Comparison of ENCODE assay signal across 21 cellular contexts in genomic region chr9:6968271-6968670, GRCh38.
DNase-seq lines count a peak whose midpoint lies in the region; ATAC-seq and TF ChIP-seq lines count a peak whose summit lies in the region.
"Had no signal": no experiment of that assay in that cellular context is flagged by ENCODE, and none has a peak within 500 bp of the region (broad histone marks: within the 10 kb centered on the region; RNA-seq: fewer than 3 reads in every experiment).

No MANE protein-coding gene starts in this region.

- H3K9ac ChIP-seq in mesenchymal stem cell (ENCODE audit: low read length): no peak overlapping the region

- H4K8ac ChIP-seq in mesenchymal stem cell (ENCODE audit: low read length): no peak overlapping the region

- H3K4ac ChIP-seq in mesenchymal stem cell (ENCODE audit: low read depth in 1 of 2, low read length in 2 of 2): no peak overlapping the region

- ATAC-seq in HG03097 (IDR thresholded peaks at IDR 0.05; ENCODE audit: low FRiP score, unreplicated experiment) (no peak), GM18858 (IDR thresholded peaks at IDR 0.05; ENCODE audit: unreplicated experiment) (no peak)
- ATAC-seq: CD8-positive, alpha-beta T cell; PC-3; T-helper 17 cell had no signal

- intact Hi-C loops in lower leg skin (cut with DNase I; ENCODE audit: low total_unique reads): no loop called here

- no peak overlapping the region for H3K14ac ChIP-seq in mesenchymal stem cell (ENCODE audit: low read length in 2 of 2)

- H2BK15ac ChIP-seq in mesenchymal stem cell (ENCODE audit: low read depth, poor library complexity, severe bottlenecking): no peak overlapping the region

- no peak for TF ChIP-seq POLR2A in lower leg skin (IDR thresholded peaks at IDR 0.05)

- H2BK120ac ChIP-seq in mesenchymal stem cell (ENCODE audit: low read depth, low read length): no peak overlapping the region

- no CpG with 5 or more reads among the region's 3 CpGs for whole genome bisulfite sequencing in mesenchymal stem cell
- WGBS in lower leg skin, 2 donors: 41 to 49% methylated on average over 3 of the region's 3 CpGs

- H4K91ac ChIP-seq in mesenchymal stem cell (ENCODE audit: low read length): no peak overlapping the region

- H2AK5ac ChIP-seq in mesenchymal stem cell (ENCODE audit: low read length, severe bottlenecking): no peak overlapping the region

- TF ChIP-seq CTCF in VCaP (conservative IDR thresholded peaks at IDR 0.05): no peak
- TF ChIP-seq CTCF in fibroblast of mammary gland (conservative IDR thresholded peaks at IDR 0.05; ENCODE audit: control insufficient read depth, insufficient read depth, low read depth, low read length): no peak
- no peak for TF ChIP-seq CTCF in lower leg skin (IDR thresholded peaks at IDR 0.05)

- no peak overlapping the region for H3K4me3 ChIP-seq in fibroblast of mammary gland (ENCODE audit: control insufficient read depth, low read depth, low read length)
- no peak overlapping the region for H3K4me3 ChIP-seq in mesenchymal stem cell (ENCODE audit: insufficient read depth in 1 of 2, low read depth in 1 of 2, low read length in 2 of 2)
- H3K4me3 ChIP-seq in lower leg skin (ENCODE audit: low read depth, poor library complexity, severe bottlenecking): no peak overlapping the region

- no peaks in the 10 kb centered on the region for H3K27me3 ChIP-seq in mesenchymal stem cell (ENCODE audit: control insufficient read depth in 1 of 2, insufficient read depth in 1 of 2, low read length in 2 of 2)

- no peak overlapping the region for H3K18ac ChIP-seq in mesenchymal stem cell (ENCODE audit: low read depth in 1 of 2, low read length in 2 of 2)

- no peak overlapping the region for H2AFZ ChIP-seq in mesenchymal stem cell (ENCODE audit: low read depth, low read length)

- H3K9me3 ChIP-seq in mesenchymal stem cell (ENCODE audit: control insufficient read depth, low read length): no peaks in the 10 kb centered on the region

- H2BK12ac ChIP-seq in mesenchymal stem cell (ENCODE audit: low read length in 2 of 2): no peak overlapping the region

- peak; percentile 44 for DNase-seq in AG20443 (ENCODE audit: low spot score)
- DNase-seq in fibroblast of mammary gland (ENCODE audit: low read depth): peak; percentile 60
- no peak for DNase-seq in mesenchymal stem cell
- DNase-seq in activated CD8-positive, alpha-beta memory T cell treated with anti-CD3 and anti-CD28 coated beads for 24 hours: no peak
- DNase-seq in lower leg skin (ENCODE audit: low spot score in 2 of 2): no peak
- DNase-seq: activated CD4-positive, alpha-beta T cell treated with anti-CD3 and anti-CD28 coated beads, Interleukin-2, amount 50 U/mL, for 1 hour; activated effector memory CD4-positive, alpha-beta T cell treated with anti-CD3 and anti-CD28 coated beads, Interleukin-2, amount 50 U/mL, for 16 hours; amniotic stem cell; CD8-positive, alpha-beta T cell; DMS53; endodermal cell; Kasumi-1; NCI-H1417 treated with DMSO at 0.1 percent for 48 hours; NCI-H2171 treated with DMSO at 0.1 percent for 48 hours; NCI-H69; PC-3; stimulated activated CD4-positive, alpha-beta T cell treated with anti-CD3 and anti-CD28 coated beads, Interleukin-15, amount 100 ng/mL, for 24 hours; T-helper 17 cell had no signal

- H3K23ac ChIP-seq in mesenchymal stem cell (ENCODE audit: low read length in 2 of 2): no peak overlapping the region

- no peak overlapping the region for H2BK5ac ChIP-seq in mesenchymal stem cell (ENCODE audit: low read depth, low read length, poor library complexity, severe bottlenecking)

- no peaks in the 10 kb centered on the region for H3K36me3 ChIP-seq in mesenchymal stem cell (ENCODE audit: control insufficient read depth in 1 of 2, insufficient read depth in 2 of 2, low read depth in 1 of 2, low read length in 2 of 2)

- H3K27ac ChIP-seq in VCaP (peak overlapping the region; percentile 48; the same call in 1 of the 2 replicates), mesenchymal stem cell (ENCODE audit: low read length, poor library complexity, severe bottlenecking) (peak overlapping the region; percentile 77)

- peaks cover 2% of the 10 kb centered on the region for H3K79me1 ChIP-seq in mesenchymal stem cell (replicated peaks; ENCODE audit: low read length, poor library complexity, severe bottlenecking)

- H3K4me2 ChIP-seq in mesenchymal stem cell (ENCODE audit: low read length, poor library complexity, severe bottlenecking): no peak overlapping the region

- peaks cover 4% of the 10 kb centered on the region for H3K4me1 ChIP-seq in mesenchymal stem cell (ENCODE audit: control insufficient read depth, insufficient read depth, low read depth, low read length)

Comparison
In these comparisons a context has a peak if more than half of its experiments do, and no peak if none do; other contexts are left out.
1. DNase-seq: peak in AG20443 (single experiment) and fibroblast of mammary gland (single experiment); none in mesenchymal stem cell (single experiment), activated CD8-positive, alpha-beta memory T cell treated with anti-CD3 and anti-CD28 coated beads for 24 hours (single experiment) and lower leg skin (0 of 2).